In the genomic region with DNA sequence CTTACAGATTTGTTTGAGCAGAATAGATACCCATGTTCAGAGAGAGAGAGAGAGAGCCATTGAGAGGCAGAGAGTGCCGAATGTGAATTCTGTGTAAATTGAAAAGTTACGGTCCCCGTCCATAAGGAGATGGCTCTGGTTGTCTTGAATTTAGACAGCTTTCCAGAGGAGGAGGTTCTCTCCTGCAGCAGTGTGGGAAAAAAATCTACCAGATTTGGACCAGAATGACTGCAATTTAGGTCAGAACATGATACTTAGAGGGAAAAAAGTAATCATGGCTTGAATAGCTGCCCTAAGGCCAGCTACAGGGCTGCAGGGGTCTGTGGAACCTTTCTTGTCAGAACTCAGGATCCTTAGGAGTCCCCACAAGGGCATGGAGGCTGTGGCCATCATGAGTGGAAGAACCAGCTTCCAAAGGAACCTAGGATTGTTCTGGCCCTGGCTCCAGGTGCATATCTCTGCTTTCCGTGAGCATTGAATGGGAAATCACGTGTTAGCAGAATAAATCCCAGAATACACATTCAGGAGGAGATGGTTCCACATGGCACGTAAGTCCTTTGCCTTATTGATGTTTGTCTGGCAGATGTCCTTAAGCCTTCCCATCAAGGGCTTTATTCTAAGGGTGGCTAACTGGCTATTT, we compare ENCODE assay signal across 9 cellular contexts. TPM values are rescaled to one million over a fixed set of nuclear protein-coding genes. Genes with fewer than 3 reads are reported as not detected.
DNase-seq lines count a peak whose midpoint lies in the region; ATAC-seq and TF ChIP-seq lines count a peak whose summit lies in the region.
"Had no signal": no experiment of that assay in that cellular context is flagged by ENCODE, and none has a peak within 500 bp of the region (broad histone marks: within the 10 kb centered on the region; RNA-seq: fewer than 3 reads in every experiment).

No MANE protein-coding gene starts in this region.

- intact Hi-C loops in IMR-90 (cut with micrococcal nuclease): no loop called here
- intact Hi-C loops in mammary epithelial cell (cut with micrococcal nuclease): no loop called here
- intact Hi-C loops in natural killer cell (cut with micrococcal nuclease): loop anchor here (1.0 to 2.0 kb wide), 5 partner anchors 12 to 60 kb away; partner anchors contain the start of gene PITPNC1

- H2AK5ac ChIP-seq in IMR-90 (ENCODE audit: low read depth, low read length): peak overlapping the region; percentile 91

- H2BK15ac ChIP-seq in IMR-90 (ENCODE audit: low read depth, low read length): peak overlapping the region; percentile 85; the same call in 2 of the 3 replicates

- peak overlapping the region; percentile 71 for H2BK20ac ChIP-seq in IMR-90 (ENCODE audit: low read depth, low read length)

- no peak overlapping the region for H4K5ac ChIP-seq in IMR-90 (ENCODE audit: low read depth, low read length)

- dilution Hi-C loops in IMR-90 (cut with HindIII; ENCODE audit: low sequenced_read_pairs, unreplicated experiment): no loop called here
- dilution Hi-C loops in mammary epithelial cell (cut with HindIII; ENCODE audit: low sequenced_read_pairs): no loop called here

- H3K9me3 Mint-ChIP-seq in natural killer cell (no peaks in the 10 kb centered on the region), neural progenitor cell (no peaks in the 10 kb centered on the region)

- no peak overlapping the region; the same call in 1 of the 2 replicates for H3K27ac ChIP-seq in IMR-90 (ENCODE audit: insufficient read depth, low read length)
- H3K27ac ChIP-seq in mammary epithelial cell (ENCODE audit: insufficient read depth, low read depth, low read length): peak overlapping the region; percentile 84
- no peak overlapping the region for H3K27ac ChIP-seq in neural progenitor cell
- H3K27ac ChIP-seq in tibial nerve: peak overlapping the region in 2 of 4 donors; percentile 37 to 59

- CTCF ChIA-PET in IMR-90 (lab: Yijun Ruan, JAX) (interaction anchor here (1.2 to 1.5 kb wide), 2 partner anchors 11 to 86 kb away, joined by 4 to 5 read pairs; no protein-coding TSS in a partner anchor), mammary epithelial cell (lab: Charles Lee; ENCODE audit: low non-redundant PET) (no interaction called here)

- peak overlapping the region; percentile 53 for H2BK5ac ChIP-seq in IMR-90 (ENCODE audit: low read depth, low read length, poor library complexity, severe bottlenecking)

- TF ChIP-seq POLR2A in IMR-90 (IDR thresholded peaks at IDR 0.05; ENCODE audit: low read depth, low read length): no peak
- no peak for TF ChIP-seq POLR2A in tibial nerve (IDR thresholded peaks at IDR 0.05)

- WGBS in IMR-90 (ENCODE audit: extremely low coverage in 2 of 2, insufficient read length in 1 of 2), 2 experiments: 100% methylated on average over 3 of the region's 6 CpGs; no CpG with 5 or more reads in 1 of the 2 experiments
- WGBS in mammary epithelial cell (ENCODE audit: low coverage, missing lambda C conversion rate): 77% methylated on average over 6 of the region's 6 CpGs
- WGBS in tibial nerve, 2 donors: 78 to 80% methylated on average over 6 of the region's 6 CpGs

- no peak overlapping the region for H3K9ac ChIP-seq in IMR-90 (ENCODE audit: low read depth, low read length)
- H3K9ac ChIP-seq in mammary epithelial cell (ENCODE audit: insufficient read depth, low read length): no peak overlapping the region
- H3K9ac ChIP-seq in neural progenitor cell: no peak overlapping the region

- no peak overlapping the region for H3K18ac ChIP-seq in IMR-90 (ENCODE audit: low read depth, low read length)

- no peak overlapping the region for H3K14ac ChIP-seq in IMR-90 (replicated peaks; ENCODE audit: low read depth, low read length)

- H2AK9ac ChIP-seq in IMR-90 (replicated peaks; ENCODE audit: low read depth, low read length, poor library complexity): peak overlapping the region; percentile 48

- no peak for TF ChIP-seq RAD21 in IMR-90 (IDR thresholded peaks at IDR 0.05; ENCODE audit: low read length)

- H3K4me3 Mint-ChIP-seq in natural killer cell (peak overlapping the region; percentile 89), neural progenitor cell (no peak overlapping the region)

- H3K36me3 Mint-ChIP-seq in natural killer cell: no peaks in the 10 kb centered on the region
- H3K36me3 Mint-ChIP-seq in neural progenitor cell: no peaks in the 10 kb centered on the region

- H3K9me1 ChIP-seq in IMR-90 (ENCODE audit: insufficient read depth, low read length): peaks cover 9% of the 10 kb centered on the region

- H3K56ac ChIP-seq in IMR-90 (ENCODE audit: extremely low read depth, insufficient read depth, low read length): no peak overlapping the region; the same call in 1 of the 2 replicates

- ATAC-seq in IMR-90 (ENCODE audit: low read depth) (no peak), natural killer cell (peak in 2 of 3 donors; percentile 1 to 4), GM19463 (IDR thresholded peaks at IDR 0.05; ENCODE audit: unreplicated experiment) (no peak), omental fat pad (ENCODE audit: low FRiP score) (no peak)

- BruUV-seq in IMR-90 (replicated peaks; lab: Mats Ljungman, UMichigan) (no TSS peak), mammary epithelial cell (replicated peaks; lab: Mats Ljungman, UMichigan) (TSS peak; percentile 57)

- POLR2A ChIA-PET in IMR-90 (lab: Charles Lee; ENCODE audit: unreplicated experiment): no interaction called here

- DNase-seq in DMS53 (lab: John Stamatoyannopoulos, UW) (peak; percentile 98), IMR-90 (peak; percentile 21), mammary epithelial cell (no peak), natural killer cell (no peak), neural progenitor cell (ENCODE audit: low spot score) (no peak), omental fat pad (ENCODE audit: low spot score) (no peak), tibial nerve (ENCODE audit: low spot score in 2 of 2) (no peak)
- DNase-seq: activated gamma-delta T cell had no signal

- TF ChIP-seq CTCF in IMR-90 (conservative IDR thresholded peaks at IDR 0.05; ENCODE audit: low read depth, low read length) (no peak), mammary epithelial cell (conservative IDR thresholded peaks at IDR 0.05 in 1 of 2, IDR thresholded peaks at IDR 0.05 in 1 of 2; ENCODE audit: extremely low read depth in 1 of 2, insufficient read depth in 1 of 2, low read depth in 1 of 2, low read length in 2 of 2) (no peak), natural killer cell (IDR thresholded peaks at IDR 0.05) (no peak), neural progenitor cell (IDR thresholded peaks at IDR 0.05) (no peak), omental fat pad (IDR thresholded peaks at IDR 0.05) (no peak), tibial nerve (IDR thresholded peaks at IDR 0.05) (no peak)

- H3K27me3 Mint-ChIP-seq in natural killer cell (ENCODE audit: low read depth in 2 of 2) (no peaks in the 10 kb centered on the region), neural progenitor cell (ENCODE audit: insufficient read depth, low read depth) (peaks cover 2% of the 10 kb centered on the region)

- no peak for TF ChIP-seq EP300 in tibial nerve (IDR thresholded peaks at IDR 0.05)

- H3K4me3 ChIP-seq in IMR-90 (ENCODE audit: insufficient read depth, low read depth, low read length) (no peak overlapping the region), mammary epithelial cell (replicated peaks in 1 of 3; ENCODE audit: insufficient read depth in 1 of 3, low read depth in 2 of 3, low read length in 3 of 3) (no peak overlapping the region), neural progenitor cell (no peak overlapping the region), tibial nerve (no peak overlapping the region)

- H3F3A ChIP-seq in neural progenitor cell (ENCODE audit: low read depth): peaks cover 5% of the 10 kb centered on the region

- H3K27ac Mint-ChIP-seq in natural killer cell (peak overlapping the region; percentile 96 to 99), neural progenitor cell (no peak overlapping the region)

- H4K8ac ChIP-seq in IMR-90 (ENCODE audit: low read depth in 2 of 2, low read length in 2 of 2): peak overlapping the region; percentile 14 to 54; a peak in 2 of 4 replicates

- H3K36me3 ChIP-seq in IMR-90 (ENCODE audit: control insufficient read depth, insufficient read depth, low read length): no peaks in the 10 kb centered on the region
- no peaks in the 10 kb centered on the region for H3K36me3 ChIP-seq in mammary epithelial cell (ENCODE audit: insufficient read depth, low read length)
- no peaks in the 10 kb centered on the region for H3K36me3 ChIP-seq in neural progenitor cell
- no peaks in the 10 kb centered on the region for H3K36me3 ChIP-seq in tibial nerve

- H3K27me3 ChIP-seq in IMR-90 (ENCODE audit: control insufficient read depth, insufficient read depth, low read length): no peaks in the 10 kb centered on the region
- H3K27me3 ChIP-seq in mammary epithelial cell (ENCODE audit: insufficient read depth, low read length): no peaks in the 10 kb centered on the region
- no peaks in the 10 kb centered on the region for H3K27me3 ChIP-seq in neural progenitor cell
- no peaks in the 10 kb centered on the region for H3K27me3 ChIP-seq in tibial nerve

- H3K79me2 ChIP-seq in mammary epithelial cell (ENCODE audit: insufficient read depth, low read length): peaks cover 84% of the 10 kb centered on the region
- peaks cover 21% of the 10 kb centered on the region for H3K79me2 ChIP-seq in neural progenitor cell (ENCODE audit: low read depth)

- peak overlapping the region; percentile 64; the same call in 1 of the 2 replicates for H3K23ac ChIP-seq in IMR-90 (ENCODE audit: low read depth, low read length)

- H4K20me1 ChIP-seq in IMR-90 (ENCODE audit: insufficient read depth, low read length) (peaks cover 10% of the 10 kb centered on the region; the same call in 1 of the 2 replicates), mammary epithelial cell (ENCODE audit: insufficient read depth, low read length) (no peaks in the 10 kb centered on the region), neural progenitor cell (ENCODE audit: low read depth) (no peaks in the 10 kb centered on the region)

- H3K9me3 ChIP-seq in IMR-90 (ENCODE audit: control insufficient read depth, insufficient read depth, low read length) (no peaks in the 10 kb centered on the region), mammary epithelial cell (replicated peaks; ENCODE audit: insufficient read depth, low read length) (no peaks in the 10 kb centered on the region), neural progenitor cell (ENCODE audit: low read depth) (no peaks in the 10 kb centered on the region), tibial nerve (no peaks in the 10 kb centered on the region)

- in situ Hi-C loops in IMR-90 (cut with MboI; ENCODE audit: low sequenced_read_pairs): no loop called here
- in situ Hi-C loops in mammary epithelial cell (cut with MboI; ENCODE audit: low sequenced_read_pairs in 2 of 2): loop anchor here in 1 of 2 donors (5.0 kb wide), 1 partner anchor 92 kb away; no protein-coding TSS in a partner anchor

- H3K4me1 Mint-ChIP-seq in natural killer cell (peaks cover 78 to 83% of the 10 kb centered on the region in 2 donors), neural progenitor cell (peaks cover 3% of the 10 kb centered on the region)

- H3K4me1 ChIP-seq in IMR-90 (ENCODE audit: control insufficient read depth, insufficient read depth, low read length): peaks cover 7% of the 10 kb centered on the region
- H3K4me1 ChIP-seq in mammary epithelial cell (ENCODE audit: insufficient read depth, low read length): peaks cover 16% of the 10 kb centered on the region
- no peaks in the 10 kb centered on the region for H3K4me1 ChIP-seq in neural progenitor cell
- H3K4me1 ChIP-seq in tibial nerve: peaks cover 0 to 19% (median 7%) of the 10 kb centered on the region in 4 donors

- H2BK120ac ChIP-seq in IMR-90 (ENCODE audit: low read depth, low read length): peak overlapping the region; percentile 65

- H3K79me1 ChIP-seq in IMR-90 (ENCODE audit: low read depth in 1 of 2, low read length in 2 of 2): peaks cover 10 to 38% of the 10 kb centered on the region in 2 experiments

- peak overlapping the region; percentile 63; the same call in 1 of the 2 replicates for H3K4ac ChIP-seq in IMR-90 (ENCODE audit: low read depth, low read length)

- peak overlapping the region; percentile 89 for H3K4me2 ChIP-seq in IMR-90 (ENCODE audit: low read depth, low read length)
- H3K4me2 ChIP-seq in mammary epithelial cell (ENCODE audit: insufficient read depth, low read depth, low read length): peak overlapping the region; percentile 69
- no peak overlapping the region for H3K4me2 ChIP-seq in neural progenitor cell

- H4K91ac ChIP-seq in IMR-90 (ENCODE audit: insufficient read depth, low read depth, low read length): peak overlapping the region; percentile 68; the same call in 1 of the 2 replicates

- H2AFZ ChIP-seq in IMR-90 (replicated peaks; ENCODE audit: low read length, poor library complexity) (no peak overlapping the region), mammary epithelial cell (ENCODE audit: low read depth, low read length) (no peak overlapping the region), neural progenitor cell (replicated peaks) (no peak overlapping the region)

RNA-seq across cellular contexts. Expression of gene PITPNC1, which starts 13.0 kb away (rescaled TPM):
- total RNA-seq in IMR-90 (2012; rRNA removed) (4.1 and 5.0 TPM in 2 replicates), mammary epithelial cell (10 to 100 TPM in 1 of 2 donors, 1 to 10 TPM in 1; 5.7 to 35.8 TPM), natural killer cell (100 to 1,000 TPM; 150 to 185 (median 169) TPM), neural progenitor cell (ENCODE audit: low replicate concordance) (8.1 and 10.4 TPM in 2 replicates), omental fat pad (10 to 100 TPM; 22.6 to 53.4 (median 35.0) TPM), tibial nerve (10 to 100 TPM in 2 of 4 donors, 1 to 10 TPM in 2; 8.0 to 20.4 (median 9.6) TPM)
- polyA plus RNA-seq in IMR-90 (2012; rRNA removed) (3.4 and 4.1 TPM in 2 replicates), mammary epithelial cell (31.7 TPM)
- 0.93 and 2.8 TPM in 2 replicates for polyA plus RNA-seq in IMR-90 (2012; cell fraction: cytosol; rRNA removed)
- 0.82 and 2.8 TPM in 2 replicates for polyA plus RNA-seq in IMR-90 (2012; cell fraction: nucleus; rRNA removed; ENCODE audit: low replicate concordance)
- 36.5 TPM for polyA minus RNA-seq in mammary epithelial cell

RNA-seq across cellular contexts. Expression of gene PSMD12, which starts 23.7 kb away (rescaled TPM):
- 17.9 and 48.9 TPM in 2 replicates for total RNA-seq in IMR-90 (2012; rRNA removed)
- polyA plus RNA-seq in IMR-90 (2012; rRNA removed): 30.8 and 39.7 TPM in 2 replicates
- 8.4 and 11.2 TPM in 2 replicates for polyA plus RNA-seq in IMR-90 (2012; cell fraction: cytosol; rRNA removed)
- 3.8 and 14.1 TPM in 2 replicates for polyA plus RNA-seq in IMR-90 (2012; cell fraction: nucleus; rRNA removed; ENCODE audit: low replicate concordance)
- 10 to 100 TPM; 31.5 to 92.1 TPM for total RNA-seq in mammary epithelial cell
- 43.9 TPM for polyA plus RNA-seq in mammary epithelial cell
- polyA minus RNA-seq in mammary epithelial cell: 24.1 TPM
- 10 to 100 TPM; 57.4 to 58.2 (median 58.0) TPM for total RNA-seq in natural killer cell
- total RNA-seq in neural progenitor cell (ENCODE audit: low replicate concordance): 26.7 and 39.7 TPM in 2 replicates
- 10 to 100 TPM; 23.6 to 52.4 (median 24.4) TPM for total RNA-seq in omental fat pad
- 10 to 100 TPM; 16.1 to 24.7 (median 22.4) TPM for total RNA-seq in tibial nerve

Comparison
In these comparisons a context has a peak if more than half of its experiments do, and no peak if none do; other contexts are left out.
1. DNase-seq: peak in DMS53 (single experiment) and IMR-90 (single experiment); none in mammary epithelial cell (single experiment), natural killer cell (single experiment), neural progenitor cell (single experiment), omental fat pad (single experiment) and tibial nerve (0 of 2).
2. ATAC-seq: peak in natural killer cell (2 of 3); none in IMR-90 (single experiment), GM19463 (single experiment) and omental fat pad (single experiment).